8 cellular contexts compared by ENCODE assay signal in genomic region chr13:81565849-81566248, GRCh38.
"Had no signal": no experiment of that assay in that cellular context is flagged by ENCODE, and none has a peak within 500 bp of the region (broad histone marks: within the 10 kb centered on the region; RNA-seq: fewer than 3 reads in every experiment).

No MANE protein-coding gene starts in this region.

- ATAC-seq: GM23338 had no signal

- H3K4me3 ChIP-seq: GM23338 had no signal

- H3K9ac ChIP-seq: KMS-11 had no signal

- H2AFZ ChIP-seq: GM23338 had no signal

- FAIRE-seq: H1, H54, HTR-8/SVneo had no signal

- DNase-seq: H9, HCEC 1CT, KBM-7 had no signal

- H3K4me2 ChIP-seq: GM23338, KMS-11 had no signal

- H3K27ac ChIP-seq: KMS-11 had no signal
